In the genomic region with DNA sequence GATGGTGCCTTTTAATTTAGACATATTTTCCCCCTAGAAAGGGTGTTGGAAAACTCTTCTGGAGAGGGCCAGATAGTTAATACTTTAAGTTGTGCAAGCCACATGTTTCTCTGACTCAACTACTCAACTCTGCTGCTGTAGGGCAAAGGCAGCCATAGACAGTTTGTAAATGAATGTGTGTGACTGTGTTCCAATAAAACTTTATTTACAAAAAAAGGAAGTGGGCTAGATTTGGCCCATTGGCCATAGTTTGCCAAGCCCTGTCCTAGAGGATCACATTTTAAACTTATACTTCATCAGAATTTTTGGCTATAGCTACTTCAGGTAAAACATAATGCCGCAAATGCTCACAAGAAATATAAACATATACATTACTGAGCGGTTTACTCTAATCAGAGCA, we compare ENCODE assay signal across 28 cellular contexts.
"Had no signal": no experiment of that assay in that cellular context is flagged by ENCODE, and none has a peak within 500 bp of the region (broad histone marks: within the 10 kb centered on the region; RNA-seq: fewer than 3 reads in every experiment).

No MANE protein-coding gene starts in this region.

- H3K27me3 ChIP-seq: ascending aorta, breast epithelium, cardiac muscle cell, colonic mucosa had no signal

- ATAC-seq: activated CD4-positive, alpha-beta T cell treated with anti-CD3 and anti-CD28 coated beads for 36 hours; activated CD8-positive, alpha-beta memory T cell treated with anti-CD3 and anti-CD28 coated beads, Interleukin-2, amount 10 ng/mL, durations not matched to agents 7 days and 5 days; activated CD8-positive, alpha-beta T cell treated with anti-CD3 and anti-CD28 coated beads, Interleukin-2, amount 10 ng/mL, durations not matched to agents 7 days and 5 days had no signal

- H3K4me1 ChIP-seq: ascending aorta, breast epithelium, colonic mucosa had no signal

- H3K4me3 ChIP-seq: ascending aorta, breast epithelium, cardiac muscle cell, colonic mucosa, esophagus squamous epithelium had no signal

- H3K27ac ChIP-seq: ascending aorta, breast epithelium, cardiac muscle cell, colonic mucosa, epithelial cell of prostate, esophagus squamous epithelium had no signal

- FAIRE-seq: endometrium, endothelial cell of umbilical vein, frontal cortex had no signal

- DNase-seq: activated CD4-positive, alpha-beta memory T cell treated with anti-CD3 and anti-CD28 coated beads for 36 hours; activated CD4-positive, alpha-beta T cell treated with anti-CD3 and anti-CD28 coated beads for 36 hours; activated CD4-positive, alpha-beta T cell treated with anti-CD3 and anti-CD28 coated beads, Interleukin-2, amount 10 ng/mL, durations not matched to agents 24 days and 14 days; activated CD4-positive, CD25-positive, alpha-beta regulatory T cell; activated CD4-positive, CD25-positive, alpha-beta regulatory T cell treated with anti-CD3 and anti-CD28 coated beads, Interleukin-2, amount 50 U/mL, for 72 hours; activated CD8-positive, alpha-beta memory T cell treated with anti-CD3 and anti-CD28 coated beads, Interleukin-2, amount 10 ng/mL, durations not matched to agents 7 days and 5 days; activated CD8-positive, alpha-beta memory T cell treated with anti-CD3 and anti-CD28 coated beads, Interleukin-2, amount 50 U/mL, for 4 hours; activated CD8-positive, alpha-beta T cell treated with anti-CD3 and anti-CD28 coated beads, Interleukin-2, amount 10 ng/mL, durations not matched to agents 7 days and 5 days; activated effector memory CD4-positive, alpha-beta T cell treated with anti-CD3 and anti-CD28 coated beads, Interleukin-2, amount 50 U/mL, for 16 hours; activated naive CD4-positive, alpha-beta T cell treated with anti-CD3 and anti-CD28 coated beads for 36 hours; activated naive CD8-positive, alpha-beta T cell treated with anti-CD3 and anti-CD28 coated beads, Interleukin-2, amount 10 ng/mL, durations not matched to agents 7 days and 5 days; activated T-cell treated with anti-CD3 and anti-CD28 coated beads, Interleukin-2, amount 50 U/mL, for 1 hour; activated T-cell treated with anti-CD3 and anti-CD28 coated beads, Interleukin-2, amount 50 U/mL, for 48 hours; central memory CD4-positive, alpha-beta T cell; cerebellar nuclear complex; colonic mucosa; effector CD8-positive, alpha-beta T cell; esophagus squamous epithelium; foreskin fibroblast; head of caudate nucleus; hippocampal formation had no signal

- H3K36me3 ChIP-seq: ascending aorta, breast epithelium, cardiac muscle cell, colonic mucosa, esophagus squamous epithelium had no signal

- H3K9me3 ChIP-seq: ascending aorta, breast epithelium, colonic mucosa, esophagus squamous epithelium had no signal
